ENCODE assay signal across 12 cellular contexts in genomic region chr12:49960474-49961110, GRCh38. TPM values are rescaled to one million over a fixed set of nuclear protein-coding genes. Genes with fewer than 3 reads are reported as not detected.
DNase-seq lines count a peak whose midpoint lies in the region; ATAC-seq, FAIRE-seq and TF ChIP-seq lines count a peak whose summit lies in the region.
"Had no signal": no experiment of that assay in that cellular context is flagged by ENCODE, and none has a peak within 500 bp of the region (broad histone marks: within the 10 kb centered on the region; RNA-seq: fewer than 3 reads in every experiment).

No MANE protein-coding gene starts in this region.

- H3K27me3 ChIP-seq in CD4-positive, CD25-positive, alpha-beta regulatory T cell (ENCODE audit: control insufficient read depth, insufficient read depth, low read length), result peaks cover 27% of the 10 kb centered on the region
- H3K27me3 ChIP-seq in A673 (replicated peaks; ENCODE audit: insufficient read depth, low read depth, low read length, poor library complexity) (peaks cover 44% of the 10 kb centered on the region), small intestine (ENCODE audit: control insufficient read depth in 2 of 2, insufficient read depth in 2 of 2, low read length in 2 of 2) (peaks cover 7 to 33% of the 10 kb centered on the region in 2 donors)

- H3K4me1 ChIP-seq in CD4-positive, CD25-positive, alpha-beta regulatory T cell (ENCODE audit: control insufficient read depth, insufficient read depth, low read length, poor library complexity, severe bottlenecking), result peaks cover 8% of the 10 kb centered on the region
- H3K4me1 ChIP-seq in A673 (ENCODE audit: insufficient read depth, low read length, poor library complexity, severe bottlenecking) (no peaks in the 10 kb centered on the region), small intestine (ENCODE audit: control insufficient read depth in 2 of 2, insufficient read depth in 1 of 2, low read depth in 1 of 2, low read length in 1 of 2) (no peaks in the 10 kb centered on the region)

- no peaks in the 10 kb centered on the region for H3K9me3 ChIP-seq in CD4-positive, CD25-positive, alpha-beta regulatory T cell (ENCODE audit: control insufficient read depth in 2 of 2, low read length in 2 of 2)
- H3K9me3 ChIP-seq in A673 (ENCODE audit: low read depth, low read length, poor library complexity, severe bottlenecking) (no peaks in the 10 kb centered on the region), small intestine (ENCODE audit: control insufficient read depth, low read depth) (no peaks in the 10 kb centered on the region)

- H3K36me3 ChIP-seq in CD4-positive, CD25-positive, alpha-beta regulatory T cell (ENCODE audit: control insufficient read depth, insufficient read depth, low read length), result no peaks in the 10 kb centered on the region
- H3K36me3 ChIP-seq in A673 (ENCODE audit: insufficient read depth, low read length, poor library complexity, severe bottlenecking) (no peaks in the 10 kb centered on the region), small intestine (ENCODE audit: control insufficient read depth in 2 of 2, insufficient read depth in 2 of 2, low read length in 2 of 2) (no peaks in the 10 kb centered on the region)

- TF ChIP-seq CTCF in HFFc6 (IDR thresholded peaks at IDR 0.05) (no peak), MCF 10A (IDR thresholded peaks at IDR 0.05; ENCODE audit: unreplicated experiment) (no peak), natural killer cell (IDR thresholded peaks at IDR 0.05) (no peak), A673 (conservative IDR thresholded peaks at IDR 0.05; ENCODE audit: low read depth, low read length) (no peak)

- peak overlapping the region in 3 of 4 donors; percentile 39 to 72 (median 70) for H3K4me3 Mint-ChIP-seq in CD4-positive, CD25-positive, alpha-beta regulatory T cell
- H3K4me3 Mint-ChIP-seq in HFFc6, result peak overlapping the region; percentile 52
- H3K4me3 Mint-ChIP-seq in MCF 10A (ENCODE audit: unreplicated experiment), result peak overlapping the region; percentile 15
- H3K4me3 Mint-ChIP-seq in natural killer cell, result peak overlapping the region; percentile 4

- H3K4me1 Mint-ChIP-seq in CD4-positive, CD25-positive, alpha-beta regulatory T cell, result peaks cover 0 to 18% (median 6%) of the 10 kb centered on the region in 4 donors
- H3K4me1 Mint-ChIP-seq in HFFc6 (ENCODE audit: low read depth) (peaks cover 18% of the 10 kb centered on the region), MCF 10A (ENCODE audit: insufficient read depth, unreplicated experiment) (peaks cover 28% of the 10 kb centered on the region), natural killer cell (peaks cover 0 to 6% of the 10 kb centered on the region in 2 donors)

- H3K9me3 Mint-ChIP-seq in CD4-positive, CD25-positive, alpha-beta regulatory T cell, result peaks cover 0 to 1% (median 0%) of the 10 kb centered on the region in 7 donors
- no peaks in the 10 kb centered on the region for H3K9me3 Mint-ChIP-seq in HFFc6
- no peaks in the 10 kb centered on the region for H3K9me3 Mint-ChIP-seq in MCF 10A (ENCODE audit: unreplicated experiment)
- no peaks in the 10 kb centered on the region for H3K9me3 Mint-ChIP-seq in natural killer cell

- no peak for FAIRE-seq in small intestine (lab: Jason Lieb, UNC)

- CTCF ChIA-PET in MCF 10A (lab: Yijun Ruan, JAX) (interaction anchor here (0.9 to 1.9 kb wide), 5 partner anchors 17 to 109 kb away, joined by 4 to 7 read pairs (median 5); no protein-coding TSS in a partner anchor), A673 (lab: Charles Lee) (interaction anchor here (1.0 kb wide), 1 partner anchor 15 kb away, joined by 6 read pairs; no protein-coding TSS in a partner anchor)

- DNase-seq in CD4-positive, CD25-positive, alpha-beta regulatory T cell, result no peak
- DNase-seq in HFFc6 (no peak), MCF 10A (ENCODE audit: unreplicated experiment) (no peak), natural killer cell (no peak), DMS114 treated with DMSO at 0.1 percent for 48 hours (lab: John Stamatoyannopoulos, UW; ENCODE audit: unreplicated experiment) (no peak), A673 (ENCODE audit: low spot score) (no peak), small intestine (no peak)
- DNase-seq: central memory CD4-positive, alpha-beta T cell; NCI-H2107 had no signal

- H3K36me3 Mint-ChIP-seq in CD4-positive, CD25-positive, alpha-beta regulatory T cell, result peaks cover 6% of the 10 kb centered on the region
- peaks cover 6% of the 10 kb centered on the region; the same call in 1 of the 2 replicates for H3K36me3 Mint-ChIP-seq in HFFc6 (ENCODE audit: low read depth)
- peaks cover 8% of the 10 kb centered on the region for H3K36me3 Mint-ChIP-seq in MCF 10A (ENCODE audit: insufficient read depth, unreplicated experiment)
- no peaks in the 10 kb centered on the region for H3K36me3 Mint-ChIP-seq in natural killer cell

- POLR2A ChIA-PET in MCF 10A (lab: Yijun Ruan, JAX) (interaction anchor here (0.6 to 1.0 kb wide), 3 partner anchors 87 to 224 kb away, joined by 3 to 4 read pairs (median 3); partner anchors contain the start of gene COX14), A673 (lab: Charles Lee; ENCODE audit: low non-redundant PET) (no interaction called here)

- intact Hi-C loops in MCF 10A (cut with micrococcal nuclease), result loop anchor here (10.0 kb wide), 1 partner anchor 214 kb away; no protein-coding TSS in a partner anchor
- intact Hi-C loops in natural killer cell (cut with micrococcal nuclease), result no loop called here
- intact Hi-C loops in A673 (cut with micrococcal nuclease; ENCODE audit: unreplicated experiment), result no loop called here

- no peak overlapping the region for H3K27ac ChIP-seq in CD4-positive, CD25-positive, alpha-beta regulatory T cell (ENCODE audit: insufficient read depth, low read length, poor library complexity, severe bottlenecking)
- H3K27ac ChIP-seq in A673 (ENCODE audit: low read depth, low read length, poor library complexity, severe bottlenecking) (no peak overlapping the region), small intestine (ENCODE audit: low read depth in 1 of 2, low read length in 1 of 2) (no peak overlapping the region)

- BruUV-seq in MCF 10A (replicated peaks; lab: Mats Ljungman, UMichigan) (no TSS peak), A673 (replicated peaks; lab: Mats Ljungman, UMichigan) (no TSS peak)

- no peak for ATAC-seq in CD4-positive, CD25-positive, alpha-beta regulatory T cell (ENCODE audit: low read depth in 2 of 2)
- no peak for ATAC-seq in natural killer cell
- ATAC-seq in GM19035 (IDR thresholded peaks at IDR 0.05; ENCODE audit: unreplicated experiment), result no peak
- ATAC-seq: esophagus mucosa had no signal

- peak overlapping the region in 1 of 3 donors; percentile 56 for H3K27ac Mint-ChIP-seq in CD4-positive, CD25-positive, alpha-beta regulatory T cell
- H3K27ac Mint-ChIP-seq in HFFc6, result no peak overlapping the region
- peak overlapping the region; percentile 5 for H3K27ac Mint-ChIP-seq in MCF 10A (ENCODE audit: low read depth, unreplicated experiment)
- no peak overlapping the region for H3K27ac Mint-ChIP-seq in natural killer cell

- WGBS in small intestine, 3 donors, result 28 to 36% (median 33%) methylated on average over 11 to 13 of the region's 13 CpGs

- peaks cover 85% of the 10 kb centered on the region for H3K27me3 Mint-ChIP-seq in CD4-positive, CD25-positive, alpha-beta regulatory T cell
- H3K27me3 Mint-ChIP-seq in HFFc6 (ENCODE audit: insufficient read depth), result peaks cover 30% of the 10 kb centered on the region
- no peaks in the 10 kb centered on the region for H3K27me3 Mint-ChIP-seq in MCF 10A (ENCODE audit: insufficient read depth, unreplicated experiment)
- peaks cover 65 to 68% of the 10 kb centered on the region in 2 donors for H3K27me3 Mint-ChIP-seq in natural killer cell (ENCODE audit: low read depth in 2 of 2)

- no peak overlapping the region for H3K4me3 ChIP-seq in CD4-positive, CD25-positive, alpha-beta regulatory T cell (ENCODE audit: low read depth, low read length)
- H3K4me3 ChIP-seq in A673 (ENCODE audit: low read depth, low read length, poor library complexity, severe bottlenecking), result no peak overlapping the region
- no peak overlapping the region for H3K4me3 ChIP-seq in small intestine (ENCODE audit: low read depth in 1 of 2, low read length in 2 of 2)

RNA-seq across cellular contexts. Expression of gene AQP5, which starts 1.1 kb away (rescaled TPM):
- total RNA-seq in CD4-positive, CD25-positive, alpha-beta regulatory T cell, result not detected
- polyA plus RNA-seq in CD4-positive, CD25-positive, alpha-beta regulatory T cell, result not detected
- total RNA-seq in HFFc6 (2021; fragmentation: NEBNext Ultra II Directional; extraction: Animal tissue kit (Norgen Biotek cat#: 25700)), result not detected
- total RNA-seq in MCF 10A (2022) (not detected in 2 replicates), natural killer cell (not detected), A673 (2021) (not detected in 2 replicates)
- polyA plus RNA-seq in small intestine, result under 1 TPM in 1 of 3 donors, not detected in 2; 0.12 TPM
- total RNA-seq: myocyte had no signal

RNA-seq across cellular contexts. Expression of gene AQP2, which starts 10.1 kb away (rescaled TPM):
- not detected for total RNA-seq in CD4-positive, CD25-positive, alpha-beta regulatory T cell
- not detected for polyA plus RNA-seq in CD4-positive, CD25-positive, alpha-beta regulatory T cell
- not detected for total RNA-seq in HFFc6 (2021; fragmentation: NEBNext Ultra II Directional; extraction: Animal tissue kit (Norgen Biotek cat#: 25700))
- total RNA-seq in MCF 10A (2022) (not detected in 2 replicates), natural killer cell (not detected), A673 (2021) (not detected in 2 replicates)
- polyA plus RNA-seq in small intestine, result not detected
- total RNA-seq: esophagus mucosa, myocyte had no signal

RNA-seq across cellular contexts. Expression of gene AQP6, which starts 12.2 kb away (rescaled TPM):
- not detected for total RNA-seq in CD4-positive, CD25-positive, alpha-beta regulatory T cell
- polyA plus RNA-seq in CD4-positive, CD25-positive, alpha-beta regulatory T cell, result not detected
- not detected for total RNA-seq in HFFc6 (2021; fragmentation: NEBNext Ultra II Directional; extraction: Animal tissue kit (Norgen Biotek cat#: 25700))
- total RNA-seq in MCF 10A (2022) (not detected in 2 replicates), natural killer cell (not detected), A673 (2021) (not detected in 2 replicates)
- under 1 TPM in 1 of 3 donors, not detected in 2; 0.09 TPM for polyA plus RNA-seq in small intestine
- total RNA-seq: esophagus mucosa, myocyte had no signal

RNA-seq across cellular contexts. Expression of gene FAIM2, which starts 56.9 kb away (rescaled TPM):
- 0.10 TPM for total RNA-seq in CD4-positive, CD25-positive, alpha-beta regulatory T cell
- polyA plus RNA-seq in CD4-positive, CD25-positive, alpha-beta regulatory T cell, result 1 to 10 TPM in 3 of 4 donors, under 1 TPM in 1; 0.31 to 6.5 (median 3.1) TPM
- 1 to 10 TPM in 4 of 6 experiments, under 1 TPM in 2; 0.24 to 1.1 (median 1.1) TPM for total RNA-seq in HFFc6 (2021; fragmentation: NEBNext Ultra II Directional; extraction: Animal tissue kit (Norgen Biotek cat#: 25700))
- total RNA-seq in MCF 10A (2022), result not detected in 2 replicates
- total RNA-seq in natural killer cell, result under 1 TPM in 2 of 3 donors, not detected in 1; 0.09 to 0.57 TPM
- total RNA-seq in A673 (2021), result 0.11 TPM in 1 of 2 replicates, not detected in the other
- polyA plus RNA-seq in small intestine, result 10 to 100 TPM in 1 of 3 donors, not detected in 2; 13.5 TPM

Comparison
In these comparisons a context has a peak if more than half of its experiments do, and no peak if none do; other contexts are left out.
1. H3K4me3 Mint-ChIP-seq: peak in every context shown above with its lines; median percentile 70 in CD4-positive, CD25-positive, alpha-beta regulatory T cell; 52 in HFFc6; 15 in MCF 10A; 4 in natural killer cell.